Comparison of ENCODE assay signal across 30 cellular contexts in the genomic region with DNA sequence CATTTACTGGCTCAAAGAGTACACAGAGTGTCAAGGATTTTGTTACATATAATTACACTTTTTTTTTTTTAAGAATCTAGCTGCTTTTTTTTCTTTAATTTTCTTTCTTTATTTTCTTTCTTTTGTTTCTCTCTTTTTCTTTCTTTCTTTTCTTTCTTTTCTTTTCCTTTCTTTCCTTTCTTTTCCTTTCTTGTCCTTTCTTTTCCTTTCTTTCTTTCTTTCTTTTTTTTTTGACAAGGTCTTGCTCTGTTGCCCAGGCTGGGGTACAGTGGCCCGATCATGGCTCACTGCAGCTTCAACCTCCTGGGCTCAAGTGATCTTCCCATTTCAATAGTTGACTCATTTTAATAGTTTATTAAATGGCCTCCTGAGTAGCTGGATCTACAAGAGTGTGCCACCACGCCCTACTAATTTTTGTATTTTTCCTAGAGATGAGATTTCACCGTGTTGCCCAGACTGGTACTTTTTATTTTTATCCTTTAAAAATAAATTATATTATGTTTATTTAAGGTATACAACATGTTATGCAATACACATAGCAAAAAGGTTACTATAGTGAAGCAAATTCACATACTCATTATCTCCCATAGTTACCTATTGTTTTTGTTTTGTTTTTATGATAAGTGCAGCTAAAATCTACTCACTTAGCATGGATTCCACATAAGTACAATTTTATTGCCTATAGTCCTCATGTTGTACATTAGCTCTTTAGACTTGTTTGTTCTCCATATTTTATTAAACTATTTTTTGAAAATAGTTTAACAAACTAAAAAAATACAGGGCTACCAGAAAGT.
DNase-seq lines count a peak whose midpoint lies in the region; ATAC-seq and TF ChIP-seq lines count a peak whose summit lies in the region.
"Had no signal": no experiment of that assay in that cellular context is flagged by ENCODE, and none has a peak within 500 bp of the region (broad histone marks: within the 10 kb centered on the region; RNA-seq: fewer than 3 reads in every experiment).

No MANE protein-coding gene starts in this region.

- no peaks in the 10 kb centered on the region for H3K9me3 Mint-ChIP-seq in activated B cell treated with CpG ODN at 0.5 μM for 24 hours
- H3K9me3 Mint-ChIP-seq: activated CD4-positive, alpha-beta T cell treated with anti-CD3 and anti-CD28 coated beads, Interleukin-2, amount 10 ng/mL, durations not matched to agents 7 days and 5 days had no signal

- H3K4me1 ChIP-seq in colonic mucosa (no peaks in the 10 kb centered on the region), right cardiac atrium (ENCODE audit: control insufficient read depth, insufficient read depth, low read length) (no peaks in the 10 kb centered on the region)
- H3K4me1 ChIP-seq: A549, BE2C, HAP-1, right lobe of liver had no signal

- intact Hi-C loops in activated B cell treated with CpG ODN at 0.5 μM for 24 hours (cut with micrococcal nuclease) (loop anchor here (5.0 to 10.0 kb wide), 2 partner anchors 589 to 1544 kb away; a partner anchor contains a TSS), colonic mucosa (cut with DNase I) (no loop called here), right cardiac atrium (cut with DNase I) (no loop called here), left ventricle myocardium superior (cut with micrococcal nuclease) (no loop called here)

- DNase-seq in NCI-H2029 (lab: John Stamatoyannopoulos, UW) (peak; percentile 9), NCI-H2029 treated with DMSO at 0.1 percent for 48 hours (lab: John Stamatoyannopoulos, UW) (no peak), NCI-H2081 treated with DMSO at 0.1 percent for 48 hours (lab: John Stamatoyannopoulos, UW) (peak; percentile 0), activated B cell treated with CpG ODN at 0.5 μM for 24 hours (no peak), renal cortical epithelial cell (ENCODE audit: low read depth) (peak; percentile 46), colonic mucosa (no peak), right cardiac atrium (no peak), left ventricle myocardium superior (no peak)
- DNase-seq: activated CD4-positive, alpha-beta T cell treated with anti-CD3 and anti-CD28 coated beads, Interleukin-2, amount 10 ng/mL, durations not matched to agents 7 days and 5 days; activated naive CD4-positive, alpha-beta T cell; activated T-cell treated with anti-CD3 and anti-CD28 coated beads, Interleukin-2, amount 50 U/mL, for 72 hours; BE2C; effector CD4-positive, alpha-beta T cell; Kasumi-1; kidney glomerular epithelial cell; NCI-H1092; NCI-H2107; posterior cingulate gyrus; right lobe of liver; SIG-M5; stimulated activated CD4-positive, alpha-beta T cell treated with anti-CD3 and anti-CD28 coated beads, Interleukin-4, amount 100 ng/mL, for 24 hours; SW 1271; T1000; upper lobe of left lung; WERI-Rb-1 had no signal

- H3K9me3 ChIP-seq in colonic mucosa (no peaks in the 10 kb centered on the region), right cardiac atrium (ENCODE audit: control insufficient read depth, low read length) (no peaks in the 10 kb centered on the region)
- H3K9me3 ChIP-seq: A549, BE2C, HAP-1, right lobe of liver, upper lobe of left lung had no signal

- H3K36me3 ChIP-seq in colonic mucosa, result no peaks in the 10 kb centered on the region
- H3K36me3 ChIP-seq: BE2C, HAP-1, right lobe of liver, upper lobe of left lung, WERI-Rb-1 had no signal

- POLR2A ChIA-PET in activated B cell treated with CpG ODN at 0.5 μM for 24 hours (lab: Charles Lee), result no interaction called here

- H3K27ac ChIP-seq in colonic mucosa (no peak overlapping the region), right cardiac atrium (ENCODE audit: low read length) (no peak overlapping the region)
- H3K27ac ChIP-seq: A549, epithelial cell of prostate, right lobe of liver, upper lobe of left lung, WERI-Rb-1 had no signal

- H3K27me3 Mint-ChIP-seq in activated B cell treated with CpG ODN at 0.5 μM for 24 hours, result no peaks in the 10 kb centered on the region
- H3K27me3 Mint-ChIP-seq: activated CD4-positive, alpha-beta T cell treated with anti-CD3 and anti-CD28 coated beads, Interleukin-2, amount 10 ng/mL, durations not matched to agents 7 days and 5 days had no signal

- WGBS in right cardiac atrium, result 91% methylated on average over 3 of the region's 3 CpGs

- H3K4me1 Mint-ChIP-seq in activated B cell treated with CpG ODN at 0.5 μM for 24 hours, result peaks cover 95% of the 10 kb centered on the region
- H3K4me1 Mint-ChIP-seq: activated CD4-positive, alpha-beta T cell treated with anti-CD3 and anti-CD28 coated beads, Interleukin-2, amount 10 ng/mL, durations not matched to agents 7 days and 5 days; stimulated activated effector memory CD8-positive, alpha-beta T cell treated with anti-CD3 and anti-CD28 coated beads, Interleukin-12 subunit alpha, Interleukin-12 subunit beta, amount 100 ng/mL, for 72 hours had no signal

- H3K27ac Mint-ChIP-seq in activated B cell treated with CpG ODN at 0.5 μM for 24 hours, result peak overlapping the region; percentile 68
- H3K27ac Mint-ChIP-seq: activated CD4-positive, alpha-beta T cell treated with anti-CD3 and anti-CD28 coated beads, Interleukin-2, amount 10 ng/mL, durations not matched to agents 7 days and 5 days; activated T-cell treated with anti-CD3 and anti-CD28 coated beads, Interleukin-2, amount 50 U/mL, for 72 hours; brain; stimulated activated effector memory CD8-positive, alpha-beta T cell treated with anti-CD3 and anti-CD28 coated beads, Interleukin-12 subunit alpha, Interleukin-12 subunit beta, amount 100 ng/mL, for 72 hours had no signal

- no peak overlapping the region for H3K4me3 ChIP-seq in colonic mucosa
- H3K4me3 ChIP-seq in right cardiac atrium (ENCODE audit: low read length), result no peak overlapping the region
- H3K4me3 ChIP-seq: A549, HAP-1, right lobe of liver, upper lobe of left lung had no signal

- TF ChIP-seq CTCF in activated B cell treated with CpG ODN at 0.5 μM for 24 hours (IDR thresholded peaks at IDR 0.05) (no peak), colonic mucosa (IDR thresholded peaks at IDR 0.05) (no peak)

- H3K36me3 Mint-ChIP-seq in activated B cell treated with CpG ODN at 0.5 μM for 24 hours (ENCODE audit: low read depth), result no peaks in the 10 kb centered on the region
- H3K36me3 Mint-ChIP-seq: brain; stimulated activated effector memory CD8-positive, alpha-beta T cell treated with anti-CD3 and anti-CD28 coated beads, Interleukin-12 subunit alpha, Interleukin-12 subunit beta, amount 100 ng/mL, for 72 hours had no signal

- H3K4me3 Mint-ChIP-seq in activated B cell treated with CpG ODN at 0.5 μM for 24 hours, result no peak overlapping the region
- H3K4me3 Mint-ChIP-seq: activated CD4-positive, alpha-beta T cell treated with anti-CD3 and anti-CD28 coated beads, Interleukin-2, amount 10 ng/mL, durations not matched to agents 7 days and 5 days; activated T-cell treated with anti-CD3 and anti-CD28 coated beads, Interleukin-2, amount 50 U/mL, for 72 hours; brain; stimulated activated effector memory CD8-positive, alpha-beta T cell treated with anti-CD3 and anti-CD28 coated beads, Interleukin-12 subunit alpha, Interleukin-12 subunit beta, amount 100 ng/mL, for 72 hours had no signal

- CTCF ChIA-PET in activated B cell treated with CpG ODN at 0.5 μM for 24 hours (lab: Charles Lee), result no interaction called here

- H3K27me3 ChIP-seq in colonic mucosa (no peaks in the 10 kb centered on the region), right cardiac atrium (ENCODE audit: control insufficient read depth, insufficient read depth) (no peaks in the 10 kb centered on the region)
- H3K27me3 ChIP-seq: BE2C, right lobe of liver, upper lobe of left lung had no signal

- no peak overlapping the region for H3K9ac ChIP-seq in colonic mucosa (ENCODE audit: low read depth in 2 of 2, low read length in 2 of 2)

- ATAC-seq in activated B cell treated with CpG ODN at 0.5 μM for 24 hours (ENCODE audit: low read depth), result no peak
- no peak for ATAC-seq in right cardiac atrium
- ATAC-seq in left ventricle myocardium superior, result no peak
- ATAC-seq: A549; activated T-cell treated with anti-CD3 and anti-CD28 coated beads, Interleukin-2, amount 50 U/mL, for 72 hours; right lobe of liver; stimulated activated effector memory CD8-positive, alpha-beta T cell treated with anti-CD3 and anti-CD28 coated beads, Interleukin-12 subunit alpha, Interleukin-12 subunit beta, amount 100 ng/mL, for 72 hours had no signal

Comparison
In these comparisons a context has a peak if more than half of its experiments do, and no peak if none do; other contexts are left out.
1. DNase-seq: peak in NCI-H2029 (single experiment), NCI-H2081 treated with DMSO at 0.1 percent for 48 hours (single experiment) and renal cortical epithelial cell (single experiment); none in NCI-H2029 treated with DMSO at 0.1 percent for 48 hours (single experiment), activated B cell treated with CpG ODN at 0.5 μM for 24 hours (single experiment), colonic mucosa (single experiment), right cardiac atrium (0 of 3) and left ventricle myocardium superior (single experiment).